Comparison of ENCODE assay signal across 1 cellular context in the genomic region with DNA sequence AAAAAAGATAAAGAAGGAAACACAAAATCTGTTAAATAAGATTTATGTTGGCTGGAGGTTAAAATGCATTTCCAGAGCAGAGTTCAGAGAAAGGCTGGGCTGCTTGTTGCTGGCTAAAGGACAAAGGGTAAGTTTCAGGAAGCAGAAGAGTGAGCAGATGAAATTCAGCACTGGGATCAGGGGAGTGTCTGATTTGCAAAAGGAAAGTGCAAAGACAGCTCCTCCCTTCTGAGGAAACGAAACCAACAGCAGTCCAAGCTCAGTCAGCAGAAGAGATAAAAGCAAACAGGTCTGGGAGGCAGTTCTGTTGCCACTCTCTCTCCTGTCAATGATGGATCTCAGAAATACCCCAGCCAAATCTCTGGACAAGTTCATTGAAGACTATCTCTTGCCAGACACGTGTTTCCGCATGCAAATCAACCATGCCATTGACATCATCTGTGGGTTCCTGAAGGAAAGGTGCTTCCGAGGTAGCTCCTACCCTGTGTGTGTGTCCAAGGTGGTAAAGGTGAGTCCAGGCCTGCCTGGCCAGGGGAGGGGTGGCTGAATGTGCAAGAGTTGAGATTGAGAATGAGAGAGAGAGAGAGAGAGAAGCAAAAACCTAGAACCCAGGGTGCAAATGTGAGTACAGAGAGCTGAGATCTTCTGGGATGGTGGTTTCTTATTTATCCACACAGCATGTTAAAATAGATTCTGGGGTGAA.
TF ChIP-seq lines count a peak whose summit lies in the region.

A gene (plus strand): TSS at position 251 of the 703 bp plus-strand sequence. CDS start 78 bp downstream, at position 329.

TF ChIP-seq in HepG2, 621 proteins besides CTCF, POLR2A, EP300 and RAD21 (continued from another document and continues in another):
- TF ChIP-seq, protein P1, sequence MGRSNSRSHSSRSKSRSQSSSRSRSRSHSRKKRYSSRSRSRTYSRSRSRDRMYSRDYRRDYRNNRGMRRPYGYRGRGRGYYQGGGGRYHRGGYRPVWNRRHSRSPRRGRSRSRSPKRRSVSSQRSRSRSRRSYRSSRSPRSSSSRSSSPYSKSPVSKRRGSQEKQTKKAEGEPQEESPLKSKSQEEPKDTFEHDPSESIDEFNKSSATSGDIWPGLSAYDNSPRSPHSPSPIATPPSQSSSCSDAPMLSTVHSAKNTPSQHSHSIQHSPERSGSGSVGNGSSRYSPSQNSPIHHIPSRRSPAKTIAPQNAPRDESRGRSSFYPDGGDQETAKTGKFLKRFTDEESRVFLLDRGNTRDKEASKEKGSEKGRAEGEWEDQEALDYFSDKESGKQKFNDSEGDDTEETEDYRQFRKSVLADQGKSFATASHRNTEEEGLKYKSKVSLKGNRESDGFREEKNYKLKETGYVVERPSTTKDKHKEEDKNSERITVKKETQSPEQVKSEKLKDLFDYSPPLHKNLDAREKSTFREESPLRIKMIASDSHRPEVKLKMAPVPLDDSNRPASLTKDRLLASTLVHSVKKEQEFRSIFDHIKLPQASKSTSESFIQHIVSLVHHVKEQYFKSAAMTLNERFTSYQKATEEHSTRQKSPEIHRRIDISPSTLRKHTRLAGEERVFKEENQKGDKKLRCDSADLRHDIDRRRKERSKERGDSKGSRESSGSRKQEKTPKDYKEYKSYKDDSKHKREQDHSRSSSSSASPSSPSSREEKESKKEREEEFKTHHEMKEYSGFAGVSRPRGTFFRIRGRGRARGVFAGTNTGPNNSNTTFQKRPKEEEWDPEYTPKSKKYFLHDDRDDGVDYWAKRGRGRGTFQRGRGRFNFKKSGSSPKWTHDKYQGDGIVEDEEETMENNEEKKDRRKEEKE (IDR thresholded peaks at IDR 0.05) = no peak
- TF ChIP-seq, protein P2, sequence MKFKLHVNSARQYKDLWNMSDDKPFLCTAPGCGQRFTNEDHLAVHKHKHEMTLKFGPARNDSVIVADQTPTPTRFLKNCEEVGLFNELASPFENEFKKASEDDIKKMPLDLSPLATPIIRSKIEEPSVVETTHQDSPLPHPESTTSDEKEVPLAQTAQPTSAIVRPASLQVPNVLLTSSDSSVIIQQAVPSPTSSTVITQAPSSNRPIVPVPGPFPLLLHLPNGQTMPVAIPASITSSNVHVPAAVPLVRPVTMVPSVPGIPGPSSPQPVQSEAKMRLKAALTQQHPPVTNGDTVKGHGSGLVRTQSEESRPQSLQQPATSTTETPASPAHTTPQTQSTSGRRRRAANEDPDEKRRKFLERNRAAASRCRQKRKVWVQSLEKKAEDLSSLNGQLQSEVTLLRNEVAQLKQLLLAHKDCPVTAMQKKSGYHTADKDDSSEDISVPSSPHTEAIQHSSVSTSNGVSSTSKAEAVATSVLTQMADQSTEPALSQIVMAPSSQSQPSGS (CRISPR knock-in tag; IDR thresholded peaks at IDR 0.05) = peak; percentile 54; the same call in 1 of the 2 replicates
- TF ChIP-seq ZNF775 (CRISPR knock-in tag; IDR thresholded peaks at IDR 0.05; ENCODE audit: borderline replicate concordance) (no peak), TAF1 (CRISPR knock-in tag; IDR thresholded peaks at IDR 0.05) (peak; percentile 48; the same call in 1 of the 2 replicates), ZFP41 (CRISPR knock-in tag; IDR thresholded peaks at IDR 0.05; ENCODE audit: borderline replicate concordance) (no peak), LCORL (IDR thresholded peaks at IDR 0.05) (no peak), LCORL (CRISPR knock-in tag; IDR thresholded peaks at IDR 0.05) (0 out of 2 replicates have a peak, but pooled peaks have one; percentile 36), MED1 (CRISPR knock-in tag; IDR thresholded peaks at IDR 0.05) (peak; percentile 35; the same call in 1 of the 2 replicates), HNF4A (CRISPR knock-in tag; IDR thresholded peaks at IDR 0.05) (peak; percentile 70; the same call in 1 of the 2 replicates), HDAC1 (CRISPR knock-in tag; IDR thresholded peaks at IDR 0.05) (peak; percentile 39; the same call in 1 of the 2 replicates), ZNF33A (CRISPR knock-in tag; IDR thresholded peaks at IDR 0.05; ENCODE audit: borderline replicate concordance) (no peak), KMT2B (CRISPR knock-in tag; IDR thresholded peaks at IDR 0.05) (no peak), ELF3 (CRISPR knock-in tag; IDR thresholded peaks at IDR 0.05) (peak; percentile 41; the same call in 1 of the 2 replicates), ZNF230 (CRISPR knock-in tag; IDR thresholded peaks at IDR 0.05) (0 out of 2 replicates have a peak, but pooled peaks have one; percentile 73), ZNF253 (CRISPR knock-in tag; IDR thresholded peaks at IDR 0.05; ENCODE audit: borderline replicate concordance) (no peak), MXI1 (IDR thresholded peaks at IDR 0.05; ENCODE audit: borderline replicate concordance, low read depth, low read length) (0 out of 3 replicates have a peak, but pooled peaks have one; percentile 52), ZNF292 (CRISPR knock-in tag; IDR thresholded peaks at IDR 0.05; ENCODE audit: borderline replicate concordance, low read depth) (peak; percentile 55; the same call in 1 of the 2 replicates), ZNF207 (IDR thresholded peaks at IDR 0.05; ENCODE audit: borderline replicate concordance) (no peak), ZNF101 (CRISPR knock-in tag; IDR thresholded peaks at IDR 0.05; ENCODE audit: borderline replicate concordance, low read depth) (no peak), RBM39 (IDR thresholded peaks at IDR 0.05; ENCODE audit: low read depth, low read length, poor library complexity, severe bottlenecking) (no peak)
- TF ChIP-seq, protein P3, sequence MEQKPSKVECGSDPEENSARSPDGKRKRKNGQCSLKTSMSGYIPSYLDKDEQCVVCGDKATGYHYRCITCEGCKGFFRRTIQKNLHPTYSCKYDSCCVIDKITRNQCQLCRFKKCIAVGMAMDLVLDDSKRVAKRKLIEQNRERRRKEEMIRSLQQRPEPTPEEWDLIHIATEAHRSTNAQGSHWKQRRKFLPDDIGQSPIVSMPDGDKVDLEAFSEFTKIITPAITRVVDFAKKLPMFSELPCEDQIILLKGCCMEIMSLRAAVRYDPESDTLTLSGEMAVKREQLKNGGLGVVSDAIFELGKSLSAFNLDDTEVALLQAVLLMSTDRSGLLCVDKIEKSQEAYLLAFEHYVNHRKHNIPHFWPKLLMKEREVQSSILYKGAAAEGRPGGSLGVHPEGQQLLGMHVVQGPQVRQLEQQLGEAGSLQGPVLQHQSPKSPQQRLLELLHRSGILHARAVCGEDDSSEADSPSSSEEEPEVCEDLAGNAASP (CRISPR knock-in tag; IDR thresholded peaks at IDR 0.05; ENCODE audit: borderline replicate concordance) = no peak
- TF ChIP-seq, protein P4, sequence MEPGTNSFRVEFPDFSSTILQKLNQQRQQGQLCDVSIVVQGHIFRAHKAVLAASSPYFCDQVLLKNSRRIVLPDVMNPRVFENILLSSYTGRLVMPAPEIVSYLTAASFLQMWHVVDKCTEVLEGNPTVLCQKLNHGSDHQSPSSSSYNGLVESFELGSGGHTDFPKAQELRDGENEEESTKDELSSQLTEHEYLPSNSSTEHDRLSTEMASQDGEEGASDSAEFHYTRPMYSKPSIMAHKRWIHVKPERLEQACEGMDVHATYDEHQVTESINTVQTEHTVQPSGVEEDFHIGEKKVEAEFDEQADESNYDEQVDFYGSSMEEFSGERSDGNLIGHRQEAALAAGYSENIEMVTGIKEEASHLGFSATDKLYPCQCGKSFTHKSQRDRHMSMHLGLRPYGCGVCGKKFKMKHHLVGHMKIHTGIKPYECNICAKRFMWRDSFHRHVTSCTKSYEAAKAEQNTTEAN (CRISPR knock-in tag; conservative IDR thresholded peaks at IDR 0.05) = no peak
- TF ChIP-seq, protein P5, sequence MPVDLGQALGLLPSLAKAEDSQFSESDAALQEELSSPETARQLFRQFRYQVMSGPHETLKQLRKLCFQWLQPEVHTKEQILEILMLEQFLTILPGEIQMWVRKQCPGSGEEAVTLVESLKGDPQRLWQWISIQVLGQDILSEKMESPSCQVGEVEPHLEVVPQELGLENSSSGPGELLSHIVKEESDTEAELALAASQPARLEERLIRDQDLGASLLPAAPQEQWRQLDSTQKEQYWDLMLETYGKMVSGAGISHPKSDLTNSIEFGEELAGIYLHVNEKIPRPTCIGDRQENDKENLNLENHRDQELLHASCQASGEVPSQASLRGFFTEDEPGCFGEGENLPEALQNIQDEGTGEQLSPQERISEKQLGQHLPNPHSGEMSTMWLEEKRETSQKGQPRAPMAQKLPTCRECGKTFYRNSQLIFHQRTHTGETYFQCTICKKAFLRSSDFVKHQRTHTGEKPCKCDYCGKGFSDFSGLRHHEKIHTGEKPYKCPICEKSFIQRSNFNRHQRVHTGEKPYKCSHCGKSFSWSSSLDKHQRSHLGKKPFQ (CRISPR knock-in tag; IDR thresholded peaks at IDR 0.05; ENCODE audit: insufficient replicate concordance) = no peak
- TF ChIP-seq, protein P6, sequence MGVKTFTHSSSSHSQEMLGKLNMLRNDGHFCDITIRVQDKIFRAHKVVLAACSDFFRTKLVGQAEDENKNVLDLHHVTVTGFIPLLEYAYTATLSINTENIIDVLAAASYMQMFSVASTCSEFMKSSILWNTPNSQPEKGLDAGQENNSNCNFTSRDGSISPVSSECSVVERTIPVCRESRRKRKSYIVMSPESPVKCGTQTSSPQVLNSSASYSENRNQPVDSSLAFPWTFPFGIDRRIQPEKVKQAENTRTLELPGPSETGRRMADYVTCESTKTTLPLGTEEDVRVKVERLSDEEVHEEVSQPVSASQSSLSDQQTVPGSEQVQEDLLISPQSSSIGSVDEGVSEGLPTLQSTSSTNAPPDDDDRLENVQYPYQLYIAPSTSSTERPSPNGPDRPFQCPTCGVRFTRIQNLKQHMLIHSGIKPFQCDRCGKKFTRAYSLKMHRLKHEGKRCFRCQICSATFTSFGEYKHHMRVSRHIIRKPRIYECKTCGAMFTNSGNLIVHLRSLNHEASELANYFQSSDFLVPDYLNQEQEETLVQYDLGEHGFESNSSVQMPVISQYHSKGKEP (CRISPR knock-in tag; IDR thresholded peaks at IDR 0.05) = no peak
- TF ChIP-seq, protein P7, sequence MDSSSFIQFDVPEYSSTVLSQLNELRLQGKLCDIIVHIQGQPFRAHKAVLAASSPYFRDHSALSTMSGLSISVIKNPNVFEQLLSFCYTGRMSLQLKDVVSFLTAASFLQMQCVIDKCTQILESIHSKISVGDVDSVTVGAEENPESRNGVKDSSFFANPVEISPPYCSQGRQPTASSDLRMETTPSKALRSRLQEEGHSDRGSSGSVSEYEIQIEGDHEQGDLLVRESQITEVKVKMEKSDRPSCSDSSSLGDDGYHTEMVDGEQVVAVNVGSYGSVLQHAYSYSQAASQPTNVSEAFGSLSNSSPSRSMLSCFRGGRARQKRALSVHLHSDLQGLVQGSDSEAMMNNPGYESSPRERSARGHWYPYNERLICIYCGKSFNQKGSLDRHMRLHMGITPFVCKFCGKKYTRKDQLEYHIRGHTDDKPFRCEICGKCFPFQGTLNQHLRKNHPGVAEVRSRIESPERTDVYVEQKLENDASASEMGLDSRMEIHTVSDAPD (CRISPR knock-in tag; IDR thresholded peaks at IDR 0.05) = no peak
- TF ChIP-seq, protein P8, sequence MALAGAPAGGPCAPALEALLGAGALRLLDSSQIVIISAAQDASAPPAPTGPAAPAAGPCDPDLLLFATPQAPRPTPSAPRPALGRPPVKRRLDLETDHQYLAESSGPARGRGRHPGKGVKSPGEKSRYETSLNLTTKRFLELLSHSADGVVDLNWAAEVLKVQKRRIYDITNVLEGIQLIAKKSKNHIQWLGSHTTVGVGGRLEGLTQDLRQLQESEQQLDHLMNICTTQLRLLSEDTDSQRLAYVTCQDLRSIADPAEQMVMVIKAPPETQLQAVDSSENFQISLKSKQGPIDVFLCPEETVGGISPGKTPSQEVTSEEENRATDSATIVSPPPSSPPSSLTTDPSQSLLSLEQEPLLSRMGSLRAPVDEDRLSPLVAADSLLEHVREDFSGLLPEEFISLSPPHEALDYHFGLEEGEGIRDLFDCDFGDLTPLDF (CRISPR knock-in tag; IDR thresholded peaks at IDR 0.05) = no peak
- TF ChIP-seq, protein P9, sequence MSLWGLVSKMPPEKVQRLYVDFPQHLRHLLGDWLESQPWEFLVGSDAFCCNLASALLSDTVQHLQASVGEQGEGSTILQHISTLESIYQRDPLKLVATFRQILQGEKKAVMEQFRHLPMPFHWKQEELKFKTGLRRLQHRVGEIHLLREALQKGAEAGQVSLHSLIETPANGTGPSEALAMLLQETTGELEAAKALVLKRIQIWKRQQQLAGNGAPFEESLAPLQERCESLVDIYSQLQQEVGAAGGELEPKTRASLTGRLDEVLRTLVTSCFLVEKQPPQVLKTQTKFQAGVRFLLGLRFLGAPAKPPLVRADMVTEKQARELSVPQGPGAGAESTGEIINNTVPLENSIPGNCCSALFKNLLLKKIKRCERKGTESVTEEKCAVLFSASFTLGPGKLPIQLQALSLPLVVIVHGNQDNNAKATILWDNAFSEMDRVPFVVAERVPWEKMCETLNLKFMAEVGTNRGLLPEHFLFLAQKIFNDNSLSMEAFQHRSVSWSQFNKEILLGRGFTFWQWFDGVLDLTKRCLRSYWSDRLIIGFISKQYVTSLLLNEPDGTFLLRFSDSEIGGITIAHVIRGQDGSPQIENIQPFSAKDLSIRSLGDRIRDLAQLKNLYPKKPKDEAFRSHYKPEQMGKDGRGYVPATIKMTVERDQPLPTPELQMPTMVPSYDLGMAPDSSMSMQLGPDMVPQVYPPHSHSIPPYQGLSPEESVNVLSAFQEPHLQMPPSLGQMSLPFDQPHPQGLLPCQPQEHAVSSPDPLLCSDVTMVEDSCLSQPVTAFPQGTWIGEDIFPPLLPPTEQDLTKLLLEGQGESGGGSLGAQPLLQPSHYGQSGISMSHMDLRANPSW (CRISPR knock-in tag; IDR thresholded peaks at IDR 0.05; ENCODE audit: borderline replicate concordance) = no peak
- TF ChIP-seq, protein P10, sequence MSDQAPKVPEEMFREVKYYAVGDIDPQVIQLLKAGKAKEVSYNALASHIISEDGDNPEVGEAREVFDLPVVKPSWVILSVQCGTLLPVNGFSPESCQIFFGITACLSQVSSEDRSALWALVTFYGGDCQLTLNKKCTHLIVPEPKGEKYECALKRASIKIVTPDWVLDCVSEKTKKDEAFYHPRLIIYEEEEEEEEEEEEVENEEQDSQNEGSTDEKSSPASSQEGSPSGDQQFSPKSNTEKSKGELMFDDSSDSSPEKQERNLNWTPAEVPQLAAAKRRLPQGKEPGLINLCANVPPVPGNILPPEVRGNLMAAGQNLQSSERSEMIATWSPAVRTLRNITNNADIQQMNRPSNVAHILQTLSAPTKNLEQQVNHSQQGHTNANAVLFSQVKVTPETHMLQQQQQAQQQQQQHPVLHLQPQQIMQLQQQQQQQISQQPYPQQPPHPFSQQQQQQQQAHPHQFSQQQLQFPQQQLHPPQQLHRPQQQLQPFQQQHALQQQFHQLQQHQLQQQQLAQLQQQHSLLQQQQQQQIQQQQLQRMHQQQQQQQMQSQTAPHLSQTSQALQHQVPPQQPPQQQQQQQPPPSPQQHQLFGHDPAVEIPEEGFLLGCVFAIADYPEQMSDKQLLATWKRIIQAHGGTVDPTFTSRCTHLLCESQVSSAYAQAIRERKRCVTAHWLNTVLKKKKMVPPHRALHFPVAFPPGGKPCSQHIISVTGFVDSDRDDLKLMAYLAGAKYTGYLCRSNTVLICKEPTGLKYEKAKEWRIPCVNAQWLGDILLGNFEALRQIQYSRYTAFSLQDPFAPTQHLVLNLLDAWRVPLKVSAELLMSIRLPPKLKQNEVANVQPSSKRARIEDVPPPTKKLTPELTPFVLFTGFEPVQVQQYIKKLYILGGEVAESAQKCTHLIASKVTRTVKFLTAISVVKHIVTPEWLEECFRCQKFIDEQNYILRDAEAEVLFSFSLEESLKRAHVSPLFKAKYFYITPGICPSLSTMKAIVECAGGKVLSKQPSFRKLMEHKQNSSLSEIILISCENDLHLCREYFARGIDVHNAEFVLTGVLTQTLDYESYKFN (CRISPR knock-in tag; conservative IDR thresholded peaks at IDR 0.05) = peak; percentile 50; the same call in 1 of the 2 replicates
